ENCODE assay signal across 1 cellular context in genomic region chr20:36018208-36018988, GRCh38.
TF ChIP-seq lines count a peak whose summit lies in the region.

No MANE protein-coding gene starts in this region.

TF ChIP-seq in HepG2, 621 proteins besides CTCF, POLR2A, EP300 and RAD21 (continued from another document and continues in another):
- no peak for TF ChIP-seq MTF1 (CRISPR knock-in tag; IDR thresholded peaks at IDR 0.05)
- no peak for TF ChIP-seq DR1 (CRISPR knock-in tag; IDR thresholded peaks at IDR 0.05)
- no peak for TF ChIP-seq ZNF264 (CRISPR knock-in tag; IDR thresholded peaks at IDR 0.05)
- no peak for TF ChIP-seq MYC (CRISPR knock-in tag; IDR thresholded peaks at IDR 0.05; ENCODE audit: borderline replicate concordance)
- TF ChIP-seq PHF5A (CRISPR knock-in tag; IDR thresholded peaks at IDR 0.05; ENCODE audit: low read depth, unreplicated experiment): no peak
- peak; percentile 38; the same call in 1 of the 2 replicates for TF ChIP-seq ZBTB25 (CRISPR knock-in tag; IDR thresholded peaks at IDR 0.05)
- 0 out of 2 replicates have a peak, but pooled peaks have one; percentile 11 for TF ChIP-seq ZNF414 (CRISPR knock-in tag; IDR thresholded peaks at IDR 0.05)
- TF ChIP-seq TAF1 (CRISPR knock-in tag; IDR thresholded peaks at IDR 0.05): no peak
- TF ChIP-seq NFKB2 (CRISPR knock-in tag; IDR thresholded peaks at IDR 0.05; ENCODE audit: borderline replicate concordance): peak; percentile 24; the same call in 1 of the 2 replicates
- no peak for TF ChIP-seq ISX (CRISPR knock-in tag; conservative IDR thresholded peaks at IDR 0.05)
- no peak for TF ChIP-seq ZNF563 (CRISPR knock-in tag; IDR thresholded peaks at IDR 0.05)
- TF ChIP-seq ZNF691 (CRISPR knock-in tag; IDR thresholded peaks at IDR 0.05; ENCODE audit: borderline replicate concordance, low read depth): no peak
- TF ChIP-seq ZNF275 (CRISPR knock-in tag; IDR thresholded peaks at IDR 0.05; ENCODE audit: borderline replicate concordance): no peak
- TF ChIP-seq SUZ12 (IDR thresholded peaks at IDR 0.05; ENCODE audit: low read depth, low read length): no peak
- no peak for TF ChIP-seq ZSCAN31 (CRISPR knock-in tag; IDR thresholded peaks at IDR 0.05; ENCODE audit: low read depth)
- no peak for TF ChIP-seq ZNF878 (CRISPR knock-in tag; IDR thresholded peaks at IDR 0.05)
- TF ChIP-seq SMAD9 (CRISPR knock-in tag; IDR thresholded peaks at IDR 0.05): no peak
- no peak for TF ChIP-seq XBP1 (CRISPR knock-in tag; IDR thresholded peaks at IDR 0.05)
- no peak for TF ChIP-seq CCDC6 (CRISPR knock-in tag; IDR thresholded peaks at IDR 0.05)
- TF ChIP-seq HDAC2 (CRISPR knock-in tag; IDR thresholded peaks at IDR 0.05): no peak
- TF ChIP-seq HHEX (CRISPR knock-in tag; IDR thresholded peaks at IDR 0.05): no peak
- no peak for TF ChIP-seq ETS1 (CRISPR knock-in tag; IDR thresholded peaks at IDR 0.05)
- no peak for TF ChIP-seq NFAT5 (CRISPR knock-in tag; IDR thresholded peaks at IDR 0.05)
- TF ChIP-seq TAF15 (IDR thresholded peaks at IDR 0.05; ENCODE audit: low read depth, low read length, poor library complexity, severe bottlenecking): no peak
- TF ChIP-seq ZNF570 (CRISPR knock-in tag; IDR thresholded peaks at IDR 0.05; ENCODE audit: borderline replicate concordance): no peak
- no peak for TF ChIP-seq ZNF597 (CRISPR knock-in tag; IDR thresholded peaks at IDR 0.05)
- no peak for TF ChIP-seq ZNF430 (CRISPR knock-in tag; IDR thresholded peaks at IDR 0.05)
- TF ChIP-seq ZNF18 (CRISPR knock-in tag; IDR thresholded peaks at IDR 0.05; ENCODE audit: insufficient replicate concordance): no peak
- no peak for TF ChIP-seq HCFC1 (IDR thresholded peaks at IDR 0.05; ENCODE audit: low read depth, low read length)
- TF ChIP-seq PREB (CRISPR knock-in tag; IDR thresholded peaks at IDR 0.05): no peak
- no peak for TF ChIP-seq TRIM22 (IDR thresholded peaks at IDR 0.05)
- no peak for TF ChIP-seq ZNF503 (CRISPR knock-in tag; IDR thresholded peaks at IDR 0.05)
- no peak for TF ChIP-seq KAT2B (IDR thresholded peaks at IDR 0.05; ENCODE audit: borderline replicate concordance, low read depth, low read length)
- TF ChIP-seq ZNF781 (CRISPR knock-in tag; IDR thresholded peaks at IDR 0.05; ENCODE audit: borderline replicate concordance, not compliant biosample characterization): no peak
- TF ChIP-seq MBD4 (IDR thresholded peaks at IDR 0.05; ENCODE audit: borderline replicate concordance, low read length): no peak
- TF ChIP-seq KDM3A (CRISPR knock-in tag; IDR thresholded peaks at IDR 0.05; ENCODE audit: low read depth): no peak
- no peak; the same call in none of the 2 replicates for TF ChIP-seq SAP130 (CRISPR knock-in tag; IDR thresholded peaks at IDR 0.05; ENCODE audit: low read depth)
- no peak for TF ChIP-seq FOXK1 (CRISPR knock-in tag; IDR thresholded peaks at IDR 0.05; ENCODE audit: borderline replicate concordance, low read depth)
- 0 out of 2 replicates have a peak, but pooled peaks have one; percentile 11 for TF ChIP-seq ZNF710 (CRISPR knock-in tag; IDR thresholded peaks at IDR 0.05; ENCODE audit: borderline replicate concordance)
- TF ChIP-seq NPAS2 (CRISPR knock-in tag; IDR thresholded peaks at IDR 0.05; ENCODE audit: borderline replicate concordance): no peak
